ENCODE assay signal across 14 cellular contexts in the genomic region with DNA sequence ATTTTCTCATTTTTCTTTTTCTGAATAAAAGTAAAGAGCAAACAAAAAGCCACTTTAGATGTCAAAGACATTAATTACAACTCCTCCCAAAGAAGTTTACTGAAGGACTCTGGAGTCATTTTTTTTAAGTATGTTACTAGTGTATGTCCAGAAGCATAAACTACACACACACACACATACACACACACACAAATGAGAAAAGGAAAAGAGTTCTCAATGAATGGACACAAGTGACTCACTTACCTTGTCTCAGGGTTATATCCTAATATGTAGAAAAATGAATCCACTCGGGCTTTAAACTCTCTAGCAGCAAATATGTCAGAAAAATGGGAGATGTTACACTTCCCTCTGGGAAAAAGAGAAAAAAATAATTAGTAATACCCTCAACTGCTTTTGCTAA.
DNase-seq lines count a peak whose midpoint lies in the region; ATAC-seq, FAIRE-seq and TF ChIP-seq lines count a peak whose summit lies in the region.
"Had no signal": no experiment of that assay in that cellular context is flagged by ENCODE, and none has a peak within 500 bp of the region (broad histone marks: within the 10 kb centered on the region; RNA-seq: fewer than 3 reads in every experiment).

No MANE protein-coding gene starts in this region.

- no peak overlapping the region for H3K9ac ChIP-seq in astrocyte (ENCODE audit: low read length)

- no peaks in the 10 kb centered on the region for H4K20me1 ChIP-seq in astrocyte (ENCODE audit: insufficient read depth, low read length)

- peak overlapping the region; percentile 98 for H3K27ac Mint-ChIP-seq in activated T-cell treated with anti-CD3 and anti-CD28 coated beads, Interleukin-2, amount 50 U/mL, for 72 hours
- H3K27ac Mint-ChIP-seq in astrocyte (ENCODE audit: unreplicated experiment) = no peak overlapping the region
- peak overlapping the region; percentile 87 for H3K27ac Mint-ChIP-seq in mesothelial cell of epicardium

- H3K9me3 Mint-ChIP-seq in activated T-cell treated with anti-CD3 and anti-CD28 coated beads, Interleukin-2, amount 50 U/mL, for 72 hours = peaks cover 0 to 3% of the 10 kb centered on the region in 2 donors
- H3K9me3 Mint-ChIP-seq in astrocyte (ENCODE audit: unreplicated experiment) (no peaks in the 10 kb centered on the region), mesothelial cell of epicardium (peaks cover 15% of the 10 kb centered on the region)

- H3K4me3 Mint-ChIP-seq in activated T-cell treated with anti-CD3 and anti-CD28 coated beads, Interleukin-2, amount 50 U/mL, for 72 hours = peak overlapping the region; percentile 45 to 96
- H3K4me3 Mint-ChIP-seq in astrocyte (ENCODE audit: unreplicated experiment) (no peak overlapping the region), mesothelial cell of epicardium (no peak overlapping the region)

- H3K4me1 Mint-ChIP-seq in activated T-cell treated with anti-CD3 and anti-CD28 coated beads, Interleukin-2, amount 50 U/mL, for 72 hours (ENCODE audit: low read depth) = peaks cover 53% of the 10 kb centered on the region
- H3K4me1 Mint-ChIP-seq in astrocyte (ENCODE audit: low read depth, unreplicated experiment) (peaks cover 15% of the 10 kb centered on the region), mesothelial cell of epicardium (peaks cover 33% of the 10 kb centered on the region)

- TF ChIP-seq CTCF in astrocyte (IDR thresholded peaks at IDR 0.05; ENCODE audit: insufficient read depth, low read depth, low read length) = no peak
- no peak for TF ChIP-seq CTCF in mesothelial cell of epicardium (IDR thresholded peaks at IDR 0.05; ENCODE audit: unreplicated experiment)

- no peak for DNase-seq in activated T-cell treated with anti-CD3 and anti-CD28 coated beads, Interleukin-2, amount 50 U/mL, for 72 hours
- no peak for DNase-seq in activated T-cell treated with anti-CD3 and anti-CD28 coated beads, Interleukin-2, amount 50 U/mL, for 1 hour
- peak; percentile 28 for DNase-seq in astrocyte (ENCODE audit: low read depth)
- DNase-seq in mesothelial cell of epicardium (ENCODE audit: low spot score in 2 of 2, unreplicated experiment in 2 of 2) = no peak
- no peak for DNase-seq in activated CD4-positive, CD25-positive, alpha-beta regulatory T cell (lab: John Stamatoyannopoulos, UW)
- DNase-seq in Right ventricle myocardium superior = no peak
- DNase-seq: activated CD4-positive, alpha-beta T cell treated with anti-CD3 and anti-CD28 coated beads for 48 hours; MG63; NCI-H2107; upper lobe of left lung had no signal

- H3K36me3 ChIP-seq in astrocyte (ENCODE audit: insufficient read depth, low read length) (no peaks in the 10 kb centered on the region), urinary bladder (ENCODE audit: insufficient read depth) (peaks cover 2% of the 10 kb centered on the region)

- no peak for FAIRE-seq in astrocyte (lab: Jason Lieb, UNC)

- WGBS in urinary bladder = 79% methylated on average over 1 of the region's 1 CpG

- no peaks in the 10 kb centered on the region for H3K4me1 ChIP-seq in astrocyte (ENCODE audit: insufficient read depth, low read length)
- peaks cover 2% of the 10 kb centered on the region for H3K4me1 ChIP-seq in urinary bladder (ENCODE audit: insufficient read depth)

- peak; percentile 22 to 40 for ATAC-seq in activated T-cell treated with anti-CD3 and anti-CD28 coated beads, Interleukin-2, amount 50 U/mL, for 72 hours (replicated peaks in 1 of 2)
- ATAC-seq in Right ventricle myocardium superior (ENCODE audit: poor library complexity) (no peak), HG03135 (IDR thresholded peaks at IDR 0.05; ENCODE audit: unreplicated experiment) (no peak)

- H3K27me3 ChIP-seq in astrocyte (ENCODE audit: insufficient read depth, low read length) = no peaks in the 10 kb centered on the region
- H3K27me3 ChIP-seq: gastroesophageal sphincter, MG63, upper lobe of left lung had no signal

- H3K4me3 ChIP-seq in astrocyte (ENCODE audit: insufficient read depth, low read depth, low read length) = no peak overlapping the region
- H3K4me3 ChIP-seq in urinary bladder (ENCODE audit: low read depth, low read length) = no peak overlapping the region
- H3K4me3 ChIP-seq: gastroesophageal sphincter, MG63, SK-N-MC, upper lobe of left lung had no signal

- no peak overlapping the region for H2AFZ ChIP-seq in astrocyte (ENCODE audit: low read depth, low read length)

- no peaks in the 10 kb centered on the region for H3K79me2 ChIP-seq in astrocyte (ENCODE audit: insufficient read depth, low read length)

- H3K36me3 Mint-ChIP-seq in activated T-cell treated with anti-CD3 and anti-CD28 coated beads, Interleukin-2, amount 50 U/mL, for 72 hours (ENCODE audit: insufficient read depth in 2 of 2) = peaks cover 6 to 27% of the 10 kb centered on the region in 2 donors
- H3K36me3 Mint-ChIP-seq in astrocyte (ENCODE audit: low read depth, unreplicated experiment) (peaks cover 19% of the 10 kb centered on the region), mesothelial cell of epicardium (peaks cover 26% of the 10 kb centered on the region)

- H3K27me3 Mint-ChIP-seq in activated T-cell treated with anti-CD3 and anti-CD28 coated beads, Interleukin-2, amount 50 U/mL, for 72 hours (ENCODE audit: low read depth) = no peaks in the 10 kb centered on the region
- no peaks in the 10 kb centered on the region for H3K27me3 Mint-ChIP-seq in astrocyte (ENCODE audit: low read depth, unreplicated experiment)
- no peaks in the 10 kb centered on the region for H3K27me3 Mint-ChIP-seq in mesothelial cell of epicardium (ENCODE audit: low read depth)

- intact Hi-C loops in Right ventricle myocardium superior (cut with DNase I) = no loop called here

- H3K27ac ChIP-seq in astrocyte (ENCODE audit: low read depth, low read length) (no peak overlapping the region), urinary bladder (ENCODE audit: low read depth) (peak overlapping the region; percentile 50)
- H3K27ac ChIP-seq: SK-N-MC, upper lobe of left lung had no signal

- H3K4me2 ChIP-seq in astrocyte (ENCODE audit: low read length) = no peak overlapping the region

- no peaks in the 10 kb centered on the region for H3K9me3 ChIP-seq in astrocyte (ENCODE audit: insufficient read depth, low read depth, low read length)
- H3K9me3 ChIP-seq: gastroesophageal sphincter, MG63, upper lobe of left lung had no signal

Comparison
In these comparisons a context has a peak if more than half of its experiments do, and no peak if none do; other contexts are left out.
1. ATAC-seq: peak in activated T-cell treated with anti-CD3 and anti-CD28 coated beads, Interleukin-2, amount 50 U/mL, for 72 hours (2 of 2); none in Right ventricle myocardium superior (single experiment) and HG03135 (single experiment).
2. H3K4me3 Mint-ChIP-seq: peak in activated T-cell treated with anti-CD3 and anti-CD28 coated beads, Interleukin-2, amount 50 U/mL, for 72 hours (2 of 2); none in astrocyte (single experiment) and mesothelial cell of epicardium (single experiment).